In the genomic region with DNA sequence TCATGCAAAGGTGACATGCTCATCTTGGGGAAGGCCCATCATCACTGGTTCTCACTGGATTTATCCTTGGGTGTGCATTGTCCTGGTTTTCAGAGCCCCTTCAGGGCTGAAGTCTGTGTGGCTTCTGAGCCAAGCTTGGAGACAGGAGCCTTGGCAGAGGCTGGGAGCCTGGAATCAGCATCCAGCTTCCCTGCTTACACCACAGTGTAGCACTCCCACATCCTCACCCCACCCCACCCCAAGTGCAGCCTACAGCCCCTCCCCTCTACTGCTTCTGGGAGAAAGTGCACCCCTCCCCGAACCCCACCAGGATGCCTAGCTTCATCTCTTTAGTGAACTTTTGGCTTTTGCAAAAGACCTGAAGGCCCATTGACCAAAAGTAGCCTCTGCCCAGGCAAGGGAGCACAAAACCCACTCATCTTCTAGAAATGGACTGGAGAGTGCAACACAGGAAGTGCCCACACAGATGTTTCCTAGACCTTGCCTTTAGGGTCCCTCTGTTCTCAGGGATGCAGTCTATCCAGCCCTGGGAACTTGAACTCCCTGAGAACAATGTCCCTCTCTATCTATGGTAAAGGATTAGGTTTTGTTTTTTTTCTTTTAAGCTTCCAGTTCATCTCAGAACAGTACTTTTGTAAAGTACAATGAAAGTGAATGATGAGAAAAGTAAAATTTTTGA, we compare ENCODE assay signal across 13 cellular contexts.
DNase-seq lines count a peak whose midpoint lies in the region; ATAC-seq and TF ChIP-seq lines count a peak whose summit lies in the region.
"Had no signal": no experiment of that assay in that cellular context is flagged by ENCODE, and none has a peak within 500 bp of the region (broad histone marks: within the 10 kb centered on the region; RNA-seq: fewer than 3 reads in every experiment).

No MANE protein-coding gene starts in this region.

- no peak overlapping the region for H2AFZ ChIP-seq in GM23338

- H3K27ac Mint-ChIP-seq in CD4-positive, alpha-beta T cell, result peak overlapping the region; percentile 82
- no peak overlapping the region for H3K27ac Mint-ChIP-seq in GM23338
- peak overlapping the region; percentile 79 to 99 (median 95) for H3K27ac Mint-ChIP-seq in naive thymus-derived CD4-positive, alpha-beta T cell

- POLR2A ChIA-PET in CD4-positive, alpha-beta T cell (lab: Charles Lee), result interaction anchor here (0.6 to 2.6 kb wide), 5 partner anchors 8 to 79 kb away, joined by 3 to 16 read pairs (median 6); no protein-coding TSS in a partner anchor
- POLR2A ChIA-PET in naive thymus-derived CD4-positive, alpha-beta T cell (lab: Charles Lee), result interaction anchor here (0.6 to 3.6 kb wide), 6 partner anchors 10 to 81 kb away, joined by 3 to 11 read pairs (median 6); no protein-coding TSS in a partner anchor

- CTCF ChIA-PET in CD4-positive, alpha-beta T cell (lab: Charles Lee), result no interaction called here
- CTCF ChIA-PET in naive thymus-derived CD4-positive, alpha-beta T cell (lab: Charles Lee), result interaction anchor here (1.5 kb wide), 2 partner anchors 13 to 63 kb away, joined by 4 to 6 read pairs; no protein-coding TSS in a partner anchor

- no peaks in the 10 kb centered on the region for H3K27me3 ChIP-seq in CD4-positive, alpha-beta T cell (ENCODE audit: control insufficient read depth, insufficient read depth, low read length)
- H3K27me3 ChIP-seq in GM23338 (ENCODE audit: insufficient read depth), result no peaks in the 10 kb centered on the region
- H3K27me3 ChIP-seq in naive thymus-derived CD4-positive, alpha-beta T cell (ENCODE audit: control insufficient read depth in 2 of 2, insufficient read depth in 2 of 2, low read length in 2 of 2), result no peaks in the 10 kb centered on the region

- no peak overlapping the region for H3K4me3 ChIP-seq in GM23338
- H3K4me3 ChIP-seq in naive thymus-derived CD4-positive, alpha-beta T cell (ENCODE audit: low read length), result no peak overlapping the region
- no peak overlapping the region for H3K4me3 ChIP-seq in lower leg skin (ENCODE audit: low read depth, poor library complexity, severe bottlenecking)
- H3K4me3 ChIP-seq: coronary artery, K562 had no signal

- no peak for ATAC-seq in CD4-positive, alpha-beta T cell (ENCODE audit: poor library complexity)
- peak; percentile 19 for ATAC-seq in GM23338
- ATAC-seq in naive thymus-derived CD4-positive, alpha-beta T cell, result no peak
- no peak for ATAC-seq in GM19035 (IDR thresholded peaks at IDR 0.05; ENCODE audit: unreplicated experiment)

- H3K4me3 Mint-ChIP-seq in CD4-positive, alpha-beta T cell, result no peak overlapping the region
- H3K4me3 Mint-ChIP-seq in GM23338, result no peak overlapping the region
- peak overlapping the region in 7 of 10 donors; percentile 17 to 81 (median 62) for H3K4me3 Mint-ChIP-seq in naive thymus-derived CD4-positive, alpha-beta T cell
- H3K4me3 Mint-ChIP-seq: CD14-positive monocyte had no signal

- no peaks in the 10 kb centered on the region for H3K27me3 Mint-ChIP-seq in CD4-positive, alpha-beta T cell
- no peaks in the 10 kb centered on the region for H3K27me3 Mint-ChIP-seq in GM23338 (ENCODE audit: insufficient read depth, low read depth, poor library complexity)
- H3K27me3 Mint-ChIP-seq in naive thymus-derived CD4-positive, alpha-beta T cell, result peaks cover 0 to 5% (median 0%) of the 10 kb centered on the region in 5 donors

- intact Hi-C loops in CD4-positive, alpha-beta T cell (cut with DNase I, micrococcal nuclease), result no loop called here
- intact Hi-C loops in naive thymus-derived CD4-positive, alpha-beta T cell (cut with micrococcal nuclease), result loop anchor here (2.0 to 5.0 kb wide), 8 partner anchors 19 to 283 kb away; no protein-coding TSS in a partner anchor
- intact Hi-C loops in lower leg skin (cut with DNase I; ENCODE audit: low total_unique reads), result no loop called here

- no peak overlapping the region for H3K27ac ChIP-seq in CD4-positive, alpha-beta T cell (ENCODE audit: low read depth, low read length)
- no peak overlapping the region for H3K27ac ChIP-seq in GM23338 (ENCODE audit: low read depth)
- H3K27ac ChIP-seq in naive thymus-derived CD4-positive, alpha-beta T cell (ENCODE audit: low read depth, low read length), result peak overlapping the region; percentile 52

- no peak for TF ChIP-seq POLR2A in lower leg skin (IDR thresholded peaks at IDR 0.05)

- no peaks in the 10 kb centered on the region for H3K9me3 Mint-ChIP-seq in CD4-positive, alpha-beta T cell
- H3K9me3 Mint-ChIP-seq in GM23338, result no peaks in the 10 kb centered on the region
- peaks cover 0 to 4% (median 0%) of the 10 kb centered on the region in 11 donors for H3K9me3 Mint-ChIP-seq in naive thymus-derived CD4-positive, alpha-beta T cell
- H3K9me3 Mint-ChIP-seq: CD14-positive monocyte had no signal

- H3K36me3 ChIP-seq in GM23338 (ENCODE audit: insufficient read depth), result no peaks in the 10 kb centered on the region
- no peaks in the 10 kb centered on the region for H3K36me3 ChIP-seq in naive thymus-derived CD4-positive, alpha-beta T cell (ENCODE audit: control insufficient read depth in 2 of 3, insufficient read depth in 3 of 3, low read length in 3 of 3)

- TF ChIP-seq CTCF in CD4-positive, alpha-beta T cell (IDR thresholded peaks at IDR 0.05), result no peak
- TF ChIP-seq CTCF in GM23338 (conservative IDR thresholded peaks at IDR 0.05; ENCODE audit: low read depth in 2 of 2) (no peak), lower leg skin (IDR thresholded peaks at IDR 0.05) (no peak)

- H4K20me1 ChIP-seq in GM23338 (replicated peaks; ENCODE audit: insufficient read depth), result no peaks in the 10 kb centered on the region

- H3F3A ChIP-seq in GM23338 (replicated peaks; ENCODE audit: low read depth), result no peaks in the 10 kb centered on the region

- H3K4me1 Mint-ChIP-seq in CD4-positive, alpha-beta T cell (ENCODE audit: low read depth), result peaks cover 79% of the 10 kb centered on the region
- H3K4me1 Mint-ChIP-seq in GM23338, result no peaks in the 10 kb centered on the region
- H3K4me1 Mint-ChIP-seq in naive thymus-derived CD4-positive, alpha-beta T cell, result peaks cover 40 to 86% (median 79%) of the 10 kb centered on the region in 7 donors

- WGBS in lower leg skin, 2 donors, result 67 to 81% methylated on average over 1 of the region's 1 CpG

- H3K9me2 ChIP-seq in GM23338 (ENCODE audit: insufficient read depth), result peaks cover 5% of the 10 kb centered on the region; the same call in 1 of the 2 replicates

- no peak for DNase-seq in CD4-positive, alpha-beta T cell
- DNase-seq in GM23338 (ENCODE audit: low spot score) (no peak), dermis microvascular lymphatic vessel endothelial cell (ENCODE audit: low read depth in 2 of 2) (peak; percentile 88 to 99), lower leg skin (ENCODE audit: low spot score in 2 of 2) (no peak), activated gamma-delta T cell treated with Interleukin-2 at 50 U/mL for 16 hours (no peak)
- DNase-seq in naive thymus-derived CD4-positive, alpha-beta T cell, result no peak
- DNase-seq: NCI-H1436 treated with DMSO at 0.1 percent for 48 hours; stimulated activated naive CD4-positive, alpha-beta T cell treated with Interleukin-2 at 50 U/mL for 16 hours; T-helper 9 cell had no signal

- no peak overlapping the region for H3K4me2 ChIP-seq in GM23338

- no peaks in the 10 kb centered on the region for H3K79me2 ChIP-seq in GM23338 (replicated peaks; ENCODE audit: insufficient read depth)

- H3K9me3 ChIP-seq in CD4-positive, alpha-beta T cell (ENCODE audit: control insufficient read depth, low read length), result no peaks in the 10 kb centered on the region
- H3K9me3 ChIP-seq in naive thymus-derived CD4-positive, alpha-beta T cell (ENCODE audit: control insufficient read depth in 2 of 3, low read length in 3 of 3), result no peaks in the 10 kb centered on the region

- H3K36me3 Mint-ChIP-seq in CD4-positive, alpha-beta T cell (ENCODE audit: low read depth), result no peaks in the 10 kb centered on the region
- no peaks in the 10 kb centered on the region for H3K36me3 Mint-ChIP-seq in GM23338 (ENCODE audit: low read depth)
- H3K36me3 Mint-ChIP-seq in naive thymus-derived CD4-positive, alpha-beta T cell, result peaks cover 0 to 22% (median 3%) of the 10 kb centered on the region in 5 donors
- H3K36me3 Mint-ChIP-seq: CD14-positive monocyte had no signal

- H3K4me1 ChIP-seq in GM23338 (ENCODE audit: insufficient read depth), result no peaks in the 10 kb centered on the region
- peaks cover 13 to 57% of the 10 kb centered on the region in 2 donors for H3K4me1 ChIP-seq in naive thymus-derived CD4-positive, alpha-beta T cell (ENCODE audit: control insufficient read depth in 2 of 2, insufficient read depth in 2 of 2, low read length in 2 of 2)

TF ChIP-seq in GM23338, 12 proteins besides CTCF, POLR2A, EP300 and RAD21 (continues in another document):
- TF ChIP-seq EZH2 (IDR thresholded peaks at IDR 0.05; ENCODE audit: low read depth, unreplicated experiment) (no peak), ZNF331 (CRISPR knock-in tag; IDR thresholded peaks at IDR 0.05; ENCODE audit: low read depth) (no peak), EZH2phosphoT487 (IDR thresholded peaks at IDR 0.05; ENCODE audit: unreplicated experiment) (no peak), ZNF114 (CRISPR knock-in tag; IDR thresholded peaks at IDR 0.05) (no peak), NANOG (IDR thresholded peaks at IDR 0.05; ENCODE audit: borderline replicate concordance) (no peak), POLR2AphosphoS5 (IDR thresholded peaks at IDR 0.05; ENCODE audit: low read depth) (no peak), CREB1 (CRISPR knock-in tag; IDR thresholded peaks at IDR 0.05; ENCODE audit: low read depth) (no peak)
- TF ChIP-seq, protein P1, sequence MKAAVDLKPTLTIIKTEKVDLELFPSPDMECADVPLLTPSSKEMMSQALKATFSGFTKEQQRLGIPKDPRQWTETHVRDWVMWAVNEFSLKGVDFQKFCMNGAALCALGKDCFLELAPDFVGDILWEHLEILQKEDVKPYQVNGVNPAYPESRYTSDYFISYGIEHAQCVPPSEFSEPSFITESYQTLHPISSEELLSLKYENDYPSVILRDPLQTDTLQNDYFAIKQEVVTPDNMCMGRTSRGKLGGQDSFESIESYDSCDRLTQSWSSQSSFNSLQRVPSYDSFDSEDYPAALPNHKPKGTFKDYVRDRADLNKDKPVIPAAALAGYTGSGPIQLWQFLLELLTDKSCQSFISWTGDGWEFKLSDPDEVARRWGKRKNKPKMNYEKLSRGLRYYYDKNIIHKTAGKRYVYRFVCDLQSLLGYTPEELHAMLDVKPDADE (IDR thresholded peaks at IDR 0.05), result no peak

Comparison
In these comparisons a context has a peak if more than half of its experiments do, and no peak if none do; other contexts are left out.
1. DNase-seq: peak in dermis microvascular lymphatic vessel endothelial cell (2 of 2); none in CD4-positive, alpha-beta T cell (0 of 10), GM23338 (single experiment), naive thymus-derived CD4-positive, alpha-beta T cell (0 of 9), lower leg skin (0 of 2) and activated gamma-delta T cell treated with Interleukin-2 at 50 U/mL for 16 hours (single experiment).
2. H3K4me3 Mint-ChIP-seq: peak in naive thymus-derived CD4-positive, alpha-beta T cell (7 of 10); none in CD4-positive, alpha-beta T cell (single experiment) and GM23338 (single experiment).
3. intact Hi-C loops: an anchor here in naive thymus-derived CD4-positive, alpha-beta T cell (2.0 to 5.0 kb wide); none called in CD4-positive, alpha-beta T cell and lower leg skin.